13 cellular contexts compared by ENCODE assay signal in the genomic region with DNA sequence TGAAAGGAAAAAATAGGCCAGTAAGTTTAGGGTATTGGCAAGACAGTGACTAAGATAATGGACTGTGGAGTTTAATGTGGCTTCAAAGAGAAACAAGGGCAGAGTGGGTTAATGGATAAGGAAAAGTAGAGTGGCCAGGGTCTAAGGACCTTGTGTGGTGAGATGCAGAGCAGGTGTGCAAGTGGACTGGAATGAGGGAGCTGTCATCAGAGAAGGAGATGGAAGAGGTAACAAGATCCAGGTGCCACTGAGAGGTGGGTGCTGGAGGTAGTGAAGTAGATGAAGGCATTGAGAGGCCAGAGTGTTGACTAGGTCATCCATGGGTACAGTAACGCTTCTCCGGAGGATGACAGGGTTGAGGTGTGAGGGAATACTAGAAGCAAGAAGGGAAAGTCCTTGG.
A peak's percentile ranks its signal among the peaks of the same experiment; 100 is the strongest.
DNase-seq lines count a peak whose midpoint lies in the region; ATAC-seq and TF ChIP-seq lines count a peak whose summit lies in the region.
"Had no signal": no experiment of that assay in that cellular context is flagged by ENCODE, and none has a peak within 500 bp of the region (broad histone marks: within the 10 kb centered on the region; RNA-seq: fewer than 3 reads in every experiment).

No MANE protein-coding gene starts in this region.

- TF ChIP-seq CTCF in OCI-LY1 (IDR thresholded peaks at IDR 0.05; ENCODE audit: low read length) (no peak), right lobe of liver (IDR thresholded peaks at IDR 0.05) (no peak)

- intact Hi-C loops in right lobe of liver (cut with DNase I): no loop called here

- ATAC-seq in right lobe of liver: peak in 1 of 4 donors; percentile 3
- ATAC-seq in HG02970 (IDR thresholded peaks at IDR 0.05; ENCODE audit: low FRiP score, unreplicated experiment): no peak
- ATAC-seq: GM23338 had no signal

- no peak overlapping the region for H3K9ac ChIP-seq in BLaER1
- peak overlapping the region; percentile 39 for H3K9ac ChIP-seq in OCI-LY1 (ENCODE audit: low read length)

- H3K4me2 ChIP-seq in BLaER1 (peak overlapping the region; percentile 32; the same call in 1 of the 2 replicates), OCI-LY1 (ENCODE audit: low read length) (peak overlapping the region; percentile 55)
- H3K4me2 ChIP-seq: GM23338 had no signal

- no peaks in the 10 kb centered on the region for H3K9me2 ChIP-seq in OCI-LY1 (ENCODE audit: low read depth, low read length)

- H4K20me1 ChIP-seq in BLaER1 (no peaks in the 10 kb centered on the region), OCI-LY1 (ENCODE audit: insufficient read depth, low read length) (no peaks in the 10 kb centered on the region)

- H2AFZ ChIP-seq in OCI-LY1 (ENCODE audit: low read length): no peak overlapping the region

- H3K27ac ChIP-seq in BLaER1 (no peak overlapping the region), OCI-LY1 (ENCODE audit: low read depth, low read length, poor library complexity, severe bottlenecking) (peak overlapping the region; percentile 64), right lobe of liver (peak overlapping the region; percentile 37 to 78 (median 58))

- H3K27me3 ChIP-seq in BLaER1: no peaks in the 10 kb centered on the region
- H3K27me3 ChIP-seq in OCI-LY1 (ENCODE audit: insufficient read depth, low read length): no peaks in the 10 kb centered on the region
- no peaks in the 10 kb centered on the region for H3K27me3 ChIP-seq in right lobe of liver

- H3K4me3 ChIP-seq in BLaER1 (no peak overlapping the region), OCI-LY1 (ENCODE audit: low read depth, low read length, poor library complexity, severe bottlenecking) (peak overlapping the region; percentile 48), right lobe of liver (no peak overlapping the region)
- H3K4me3 ChIP-seq: GM23338 had no signal

- DNase-seq in right lobe of liver (no peak), DMS53 treated with DMSO at 0.1 percent for 48 hours (lab: John Stamatoyannopoulos, UW; ENCODE audit: unreplicated experiment) (no peak), NCI-H1092 (lab: John Stamatoyannopoulos, UW) (no peak), NCI-H748 treated with DMSO at 0.1 percent for 48 hours (lab: John Stamatoyannopoulos, UW) (no peak)
- DNase-seq: CD4-positive, alpha-beta T cell; DND-41; GF-D8; H9; KG1 had no signal

- no peak for TF ChIP-seq POLR2A in right lobe of liver (IDR thresholded peaks at IDR 0.05)

- no peaks in the 10 kb centered on the region for H3F3A ChIP-seq in OCI-LY1 (ENCODE audit: insufficient read depth, low read length)

- no peaks in the 10 kb centered on the region for H3K79me2 ChIP-seq in OCI-LY1 (ENCODE audit: insufficient read depth, low read length)

- H3K4me1 ChIP-seq in BLaER1: peaks cover 20% of the 10 kb centered on the region
- H3K4me1 ChIP-seq in OCI-LY1 (ENCODE audit: insufficient read depth, low read length, severe bottlenecking): peaks cover 49% of the 10 kb centered on the region
- peaks cover 0 to 58% (median 16%) of the 10 kb centered on the region in 4 donors for H3K4me1 ChIP-seq in right lobe of liver

- WGBS in right lobe of liver (ENCODE audit: insufficient coverage, low coverage, low lambda C conversion rate, missing lambda C conversion rate): 83% methylated on average over 2 of the region's 2 CpGs

- H3K9me3 ChIP-seq in BLaER1 (peaks cover 48% of the 10 kb centered on the region), OCI-LY1 (ENCODE audit: low read length) (peaks cover 7% of the 10 kb centered on the region), right lobe of liver (no peaks in the 10 kb centered on the region)

- H3K36me3 ChIP-seq in BLaER1 (no peaks in the 10 kb centered on the region), OCI-LY1 (ENCODE audit: insufficient read depth, low read length) (no peaks in the 10 kb centered on the region), right lobe of liver (peaks cover 0 to 1% (median 0%) of the 10 kb centered on the region in 4 donors)
